Comparison of ENCODE assay signal across 1 cellular context in the genomic region with DNA sequence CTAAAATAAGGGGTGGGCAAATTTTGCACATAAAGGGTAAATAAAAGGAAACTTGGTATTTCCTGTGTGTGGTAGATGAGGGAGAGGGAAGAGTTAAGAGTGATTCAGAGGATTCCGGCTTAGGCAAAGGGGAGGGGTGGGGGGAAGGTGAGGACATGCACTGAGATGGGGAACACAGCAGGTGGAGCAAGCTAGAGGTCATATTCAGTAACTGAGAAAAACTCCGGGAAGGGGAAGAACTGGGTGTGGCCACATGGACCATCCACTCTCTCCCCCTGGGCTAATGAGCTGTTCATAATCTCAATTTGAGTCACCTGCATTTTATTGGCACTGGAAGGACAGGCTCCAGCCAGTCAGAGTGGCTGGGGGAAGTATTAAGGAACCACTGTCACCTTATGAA.
TF ChIP-seq lines count a peak whose summit lies in the region.

No MANE protein-coding gene starts in this region.

TF ChIP-seq in GM23338, 12 proteins besides CTCF, POLR2A, EP300 and RAD21 (continued from another document):
- TF ChIP-seq, protein P1, sequence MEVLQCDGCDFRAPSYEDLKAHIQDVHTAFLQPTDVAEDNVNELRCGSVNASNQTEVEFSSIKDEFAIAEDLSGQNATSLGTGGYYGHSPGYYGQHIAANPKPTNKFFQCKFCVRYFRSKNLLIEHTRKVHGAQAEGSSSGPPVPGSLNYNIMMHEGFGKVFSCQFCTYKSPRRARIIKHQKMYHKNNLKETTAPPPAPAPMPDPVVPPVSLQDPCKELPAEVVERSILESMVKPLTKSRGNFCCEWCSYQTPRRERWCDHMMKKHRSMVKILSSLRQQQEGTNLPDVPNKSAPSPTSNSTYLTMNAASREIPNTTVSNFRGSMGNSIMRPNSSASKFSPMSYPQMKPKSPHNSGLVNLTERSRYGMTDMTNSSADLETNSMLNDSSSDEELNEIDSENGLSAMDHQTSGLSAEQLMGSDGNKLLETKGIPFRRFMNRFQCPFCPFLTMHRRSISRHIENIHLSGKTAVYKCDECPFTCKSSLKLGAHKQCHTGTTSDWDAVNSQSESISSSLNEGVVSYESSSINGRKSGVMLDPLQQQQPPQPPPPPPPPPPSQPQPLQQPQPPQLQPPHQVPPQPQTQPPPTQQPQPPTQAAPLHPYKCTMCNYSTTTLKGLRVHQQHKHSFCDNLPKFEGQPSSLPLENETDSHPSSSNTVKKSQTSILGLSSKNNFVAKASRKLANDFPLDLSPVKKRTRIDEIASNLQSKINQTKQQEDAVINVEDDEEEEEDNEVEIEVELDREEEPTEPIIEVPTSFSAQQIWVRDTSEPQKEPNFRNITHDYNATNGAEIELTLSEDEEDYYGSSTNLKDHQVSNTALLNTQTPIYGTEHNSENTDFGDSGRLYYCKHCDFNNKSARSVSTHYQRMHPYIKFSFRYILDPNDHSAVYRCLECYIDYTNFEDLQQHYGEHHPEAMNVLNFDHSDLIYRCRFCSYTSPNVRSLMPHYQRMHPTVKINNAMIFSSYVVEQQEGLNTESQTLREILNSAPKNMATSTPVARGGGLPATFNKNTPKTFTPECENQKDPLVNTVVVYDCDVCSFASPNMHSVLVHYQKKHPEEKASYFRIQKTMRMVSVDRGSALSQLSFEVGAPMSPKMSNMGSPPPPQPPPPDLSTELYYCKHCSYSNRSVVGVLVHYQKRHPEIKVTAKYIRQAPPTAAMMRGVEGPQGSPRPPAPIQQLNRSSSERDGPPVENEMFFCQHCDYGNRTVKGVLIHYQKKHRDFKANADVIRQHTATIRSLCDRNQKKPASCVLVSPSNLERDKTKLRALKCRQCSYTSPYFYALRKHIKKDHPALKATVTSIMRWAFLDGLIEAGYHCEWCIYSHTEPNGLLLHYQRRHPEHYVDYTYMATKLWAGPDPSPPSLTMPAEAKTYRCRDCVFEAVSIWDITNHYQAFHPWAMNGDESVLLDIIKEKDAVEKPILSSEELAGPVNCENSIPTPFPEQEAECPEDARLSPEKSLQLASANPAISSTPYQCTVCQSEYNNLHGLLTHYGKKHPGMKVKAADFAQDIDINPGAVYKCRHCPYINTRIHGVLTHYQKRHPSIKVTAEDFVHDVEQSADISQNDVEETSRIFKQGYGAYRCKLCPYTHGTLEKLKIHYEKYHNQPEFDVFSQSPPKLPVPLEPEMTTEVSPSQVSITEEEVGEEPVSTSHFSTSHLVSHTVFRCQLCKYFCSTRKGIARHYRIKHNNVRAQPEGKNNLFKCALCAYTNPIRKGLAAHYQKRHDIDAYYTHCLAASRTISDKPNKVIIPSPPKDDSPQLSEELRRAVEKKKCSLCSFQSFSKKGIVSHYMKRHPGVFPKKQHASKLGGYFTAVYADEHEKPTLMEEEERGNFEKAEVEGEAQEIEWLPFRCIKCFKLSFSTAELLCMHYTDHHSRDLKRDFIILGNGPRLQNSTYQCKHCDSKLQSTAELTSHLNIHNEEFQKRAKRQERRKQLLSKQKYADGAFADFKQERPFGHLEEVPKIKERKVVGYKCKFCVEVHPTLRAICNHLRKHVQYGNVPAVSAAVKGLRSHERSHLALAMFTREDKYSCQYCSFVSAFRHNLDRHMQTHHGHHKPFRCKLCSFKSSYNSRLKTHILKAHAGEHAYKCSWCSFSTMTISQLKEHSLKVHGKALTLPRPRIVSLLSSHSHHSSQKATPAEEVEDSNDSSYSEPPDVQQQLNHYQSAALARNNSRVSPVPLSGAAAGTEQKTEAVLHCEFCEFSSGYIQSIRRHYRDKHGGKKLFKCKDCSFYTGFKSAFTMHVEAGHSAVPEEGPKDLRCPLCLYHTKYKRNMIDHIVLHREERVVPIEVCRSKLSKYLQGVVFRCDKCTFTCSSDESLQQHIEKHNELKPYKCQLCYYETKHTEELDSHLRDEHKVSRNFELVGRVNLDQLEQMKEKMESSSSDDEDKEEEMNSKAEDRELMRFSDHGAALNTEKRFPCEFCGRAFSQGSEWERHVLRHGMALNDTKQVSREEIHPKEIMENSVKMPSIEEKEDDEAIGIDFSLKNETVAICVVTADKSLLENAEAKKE (CRISPR knock-in tag; IDR thresholded peaks at IDR 0.05) = no peak
- TF ChIP-seq ZNF114 (CRISPR knock-in tag; IDR thresholded peaks at IDR 0.05) (no peak), EZH2 (IDR thresholded peaks at IDR 0.05; ENCODE audit: low read depth, unreplicated experiment) (no peak)
